8 cellular contexts compared by ENCODE assay signal in the genomic region with DNA sequence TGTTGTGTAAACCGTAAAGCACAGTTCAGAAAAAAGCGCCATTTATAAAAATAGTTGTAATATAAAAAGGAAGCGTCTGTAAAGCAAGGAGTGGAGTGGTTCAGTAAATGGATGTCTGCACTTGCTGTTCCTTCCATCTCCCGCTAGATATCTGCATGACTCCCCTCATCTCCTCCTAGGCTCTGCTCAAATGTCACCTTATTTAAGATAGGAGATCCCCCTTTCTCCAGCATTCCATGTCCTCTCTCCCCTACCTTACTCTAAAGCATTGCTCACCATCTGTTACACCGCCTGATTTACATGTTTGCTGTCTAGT.
A peak's percentile ranks its signal among the peaks of the same experiment; 100 is the strongest.
DNase-seq lines count a peak whose midpoint lies in the region; ATAC-seq and TF ChIP-seq lines count a peak whose summit lies in the region.

No MANE protein-coding gene starts in this region.

- H3K27me3 ChIP-seq in muscle layer of colon (ENCODE audit: control insufficient read depth in 1 of 2, insufficient read depth in 2 of 2, low read length in 2 of 2), result no peaks in the 10 kb centered on the region

- POLR2A ChIA-PET in HEK293T (lab: Yijun Ruan, JAX), result interaction anchor here (0.6 to 1.3 kb wide), 5 partner anchors 9 to 625 kb away, joined by 3 to 9 read pairs (median 3); a partner anchor contains a TSS

- peak overlapping the region; percentile 98 to 99 for H3K4me3 ChIP-seq in cardiac fibroblast (replicated peaks in 1 of 2; ENCODE audit: low read depth in 2 of 2, low read length in 2 of 2)
- H3K4me3 ChIP-seq in muscle layer of colon (ENCODE audit: low read depth in 1 of 2, low read length in 2 of 2), result peak overlapping the region; percentile 95 to 96

- CTCF ChIA-PET in HEK293T (lab: Yijun Ruan, JAX), result no interaction called here

- H3K4me1 ChIP-seq in muscle layer of colon (ENCODE audit: insufficient read depth, low read length), result peaks cover 35% of the 10 kb centered on the region

- TF ChIP-seq CTCF in cardiac fibroblast (IDR thresholded peaks at IDR 0.05; ENCODE audit: low read depth, low read length) (no peak), GM13976 (IDR thresholded peaks at IDR 0.05; ENCODE audit: borderline replicate concordance, control extremely low read depth, extremely low read depth, insufficient read depth, missing control alignments) (no peak)

- no peak for DNase-seq in cardiac fibroblast (ENCODE audit: low read depth in 2 of 2)
- DNase-seq in GM13976 (ENCODE audit: low spot score), result no peak
- DNase-seq in HEK293T (ENCODE audit: extremely low spot score), result no peak
- DNase-seq in NCI-H69 (lab: John Stamatoyannopoulos, UW), result no peak
- no peak for DNase-seq in AG08395 (ENCODE audit: low spot score)

- in situ Hi-C loops in GM13976 (cut with MboI; ENCODE audit: low sequenced_read_pairs, unreplicated experiment), result no loop called here

- ATAC-seq in GM19328 (IDR thresholded peaks at IDR 0.05; ENCODE audit: unreplicated experiment) (peak; percentile 15), HG03442 (IDR thresholded peaks at IDR 0.05; ENCODE audit: unreplicated experiment) (peak; percentile 14)

- peak overlapping the region; percentile 73 for H3K27ac ChIP-seq in muscle layer of colon (ENCODE audit: low read depth, low read length)

- H3K9me3 ChIP-seq in muscle layer of colon (ENCODE audit: low read length), result no peaks in the 10 kb centered on the region

- H3K36me3 ChIP-seq in muscle layer of colon (ENCODE audit: insufficient read depth, low read length), result peaks cover 9% of the 10 kb centered on the region

- peak overlapping the region; percentile 82 for H3K9ac ChIP-seq in muscle layer of colon (ENCODE audit: low read length)

TF ChIP-seq in HEK293T, 16 proteins besides CTCF, POLR2A, EP300 and RAD21:
- TF ChIP-seq FOXM1 (IDR thresholded peaks at IDR 0.05; ENCODE audit: borderline replicate concordance) (no peak), FOXK2 (IDR thresholded peaks at IDR 0.05) (no peak), FOXA1 (IDR thresholded peaks at IDR 0.05) (no peak), TARDBP (IDR thresholded peaks at IDR 0.05) (no peak), NFRKB (IDR thresholded peaks at IDR 0.05) (no peak), CTBP1 (IDR thresholded peaks at IDR 0.05; ENCODE audit: borderline replicate concordance) (no peak), LEF1 (IDR thresholded peaks at IDR 0.05; ENCODE audit: borderline replicate concordance) (no peak), SUZ12 (IDR thresholded peaks at IDR 0.05) (no peak), HDGF (IDR thresholded peaks at IDR 0.05; ENCODE audit: borderline replicate concordance) (no peak), L3MBTL2 (conservative IDR thresholded peaks at IDR 0.05) (no peak), ELF4 (IDR thresholded peaks at IDR 0.05) (no peak), ARNT (IDR thresholded peaks at IDR 0.05) (no peak), ZNF384 (IDR thresholded peaks at IDR 0.05) (no peak), BHLHE40 (IDR thresholded peaks at IDR 0.05; ENCODE audit: borderline replicate concordance) (no peak)
- TF ChIP-seq, protein P1, sequence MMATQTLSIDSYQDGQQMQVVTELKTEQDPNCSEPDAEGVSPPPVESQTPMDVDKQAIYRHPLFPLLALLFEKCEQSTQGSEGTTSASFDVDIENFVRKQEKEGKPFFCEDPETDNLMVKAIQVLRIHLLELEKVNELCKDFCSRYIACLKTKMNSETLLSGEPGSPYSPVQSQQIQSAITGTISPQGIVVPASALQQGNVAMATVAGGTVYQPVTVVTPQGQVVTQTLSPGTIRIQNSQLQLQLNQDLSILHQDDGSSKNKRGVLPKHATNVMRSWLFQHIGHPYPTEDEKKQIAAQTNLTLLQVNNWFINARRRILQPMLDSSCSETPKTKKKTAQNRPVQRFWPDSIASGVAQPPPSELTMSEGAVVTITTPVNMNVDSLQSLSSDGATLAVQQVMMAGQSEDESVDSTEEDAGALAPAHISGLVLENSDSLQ (IDR thresholded peaks at IDR 0.05), result no peak
